Comparison of ENCODE assay signal across 25 cellular contexts in genomic region chr2:230097841-230098240, GRCh38.
"Had no signal": no experiment of that assay in that cellular context is flagged by ENCODE, and none has a peak within 500 bp of the region (broad histone marks: within the 10 kb centered on the region; RNA-seq: fewer than 3 reads in every experiment).

No MANE protein-coding gene starts in this region.

- DNase-seq: activated CD4-positive, alpha-beta memory T cell treated with anti-CD3 and anti-CD28 coated beads for 36 hours; activated CD4-positive, alpha-beta T cell treated with anti-CD3 and anti-CD28 coated beads for 4 hours; activated CD8-positive, alpha-beta memory T cell treated with anti-CD3 and anti-CD28 coated beads, Interleukin-2, amount 50 U/mL, for 4 hours; activated gamma-delta T cell; activated naive CD4-positive, alpha-beta T cell treated with anti-CD3 and anti-CD28 coated beads, Interleukin-2, amount 10 ng/mL, durations not matched to agents 7 days and 5 days; activated naive CD8-positive, alpha-beta T cell treated with anti-CD3 and anti-CD28 coated beads, Interleukin-2, amount 10 ng/mL, durations not matched to agents 7 days and 5 days; activated T-cell treated with anti-CD3 and anti-CD28 coated beads, Interleukin-2, amount 50 U/mL, for 1 hour; central memory CD4-positive, alpha-beta T cell; effector CD4-positive, alpha-beta T cell; esophagus squamous epithelium; foreskin melanocyte; left lung; posterior cingulate gyrus; right lobe of liver; stimulated activated CD4-positive, alpha-beta T cell treated with anti-CD3 and anti-CD28 coated beads, Interleukin-12 subunit alpha, Interleukin-12 subunit beta, amount 100 ng/mL, for 4 hours; stimulated activated CD4-positive, alpha-beta T cell treated with anti-CD3 and anti-CD28 coated beads, Interleukin-4, amount 100 ng/mL, for 1 hour; uterus had no signal

- H3K4me1 ChIP-seq: ascending aorta, left lung, right lobe of liver, uterus had no signal

- H3K27me3 ChIP-seq: ascending aorta, esophagus squamous epithelium, left lung, right lobe of liver, uterus had no signal

- H3K27ac ChIP-seq: ascending aorta, epithelial cell of prostate, left lung, right lobe of liver, thoracic aorta, uterus had no signal

- H3K4me1 Mint-ChIP-seq: activated naive CD4-positive, alpha-beta T cell treated with anti-CD3 and anti-CD28 coated beads, Interleukin-2, amount 10 ng/mL, durations not matched to agents 7 days and 5 days; activated naive CD8-positive, alpha-beta T cell treated with anti-CD3 and anti-CD28 coated beads, Interleukin-2, amount 10 ng/mL, durations not matched to agents 7 days and 5 days; nephron had no signal

- ATAC-seq: left lung had no signal

- H3K27ac Mint-ChIP-seq: activated CD4-positive, alpha-beta memory T cell treated with anti-CD3 and anti-CD28 coated beads for 36 hours; activated naive CD4-positive, alpha-beta T cell treated with anti-CD3 and anti-CD28 coated beads, Interleukin-2, amount 10 ng/mL, durations not matched to agents 7 days and 5 days; activated naive CD8-positive, alpha-beta T cell treated with anti-CD3 and anti-CD28 coated beads, Interleukin-2, amount 10 ng/mL, durations not matched to agents 7 days and 5 days; dendritic cell treated with granulocyte-macrophage colony-stimulating factor and Interleukin-4, amounts not matched to agents 40 ng/mL and 50 ng/mL, for 4 days; nephron; stimulated activated naive CD8-positive, alpha-beta T cell treated with anti-CD3 and anti-CD28 coated beads, Interleukin-15, Interleukin-2, amounts not matched to agents 100 ng/mL and 50 ng/mL, for 24 hours had no signal

- H3K36me3 Mint-ChIP-seq: activated naive CD4-positive, alpha-beta T cell treated with anti-CD3 and anti-CD28 coated beads, Interleukin-2, amount 10 ng/mL, durations not matched to agents 7 days and 5 days had no signal

- H3K4me3 ChIP-seq: ascending aorta, esophagus squamous epithelium, left lung, lung, right lobe of liver, thoracic aorta, uterus had no signal

- H3K4me3 Mint-ChIP-seq: activated CD4-positive, alpha-beta memory T cell treated with anti-CD3 and anti-CD28 coated beads for 36 hours; activated naive CD4-positive, alpha-beta T cell treated with anti-CD3 and anti-CD28 coated beads, Interleukin-2, amount 10 ng/mL, durations not matched to agents 7 days and 5 days; activated naive CD8-positive, alpha-beta T cell treated with anti-CD3 and anti-CD28 coated beads, Interleukin-2, amount 10 ng/mL, durations not matched to agents 7 days and 5 days; dendritic cell treated with granulocyte-macrophage colony-stimulating factor and Interleukin-4, amounts not matched to agents 40 ng/mL and 50 ng/mL, for 4 days; nephron; stimulated activated naive CD8-positive, alpha-beta T cell treated with anti-CD3 and anti-CD28 coated beads, Interleukin-15, Interleukin-2, amounts not matched to agents 100 ng/mL and 50 ng/mL, for 24 hours had no signal

- H3K9me3 ChIP-seq: right lobe of liver, uterus had no signal

- H3K36me3 ChIP-seq: ascending aorta, esophagus squamous epithelium, left lung, right lobe of liver, thoracic aorta, uterus had no signal

- FAIRE-seq: islet of Langerhans had no signal
